In genomic region chr15:42345502-42345901, GRCh38 we compare ENCODE assay signal across 20 cellular contexts.
"Had no signal": no experiment of that assay in that cellular context is flagged by ENCODE, and none has a peak within 500 bp of the region (broad histone marks: within the 10 kb centered on the region; RNA-seq: fewer than 3 reads in every experiment).

No MANE protein-coding gene starts in this region.

- DNase-seq: erythroblast; heart left ventricle; hippocampal formation; left colon; left ventricle myocardium superior; mesendoderm; naive thymus-derived CD4-positive, alpha-beta T cell; nephron progenitor cell; sigmoid colon; stimulated activated CD4-positive, alpha-beta T cell treated with anti-CD3 and anti-CD28 coated beads, Interleukin-2, amount 100 ng/mL, for 48 hours; stimulated activated naive CD8-positive, alpha-beta T cell treated with anti-CD3 and anti-CD28 coated beads, Interleukin-15, Interleukin-2, amounts not matched to agents 100 U/mL and 50 U/mL, for 24 hours; thyroid gland had no signal

- H3K27ac Mint-ChIP-seq: dendritic cell treated with granulocyte-macrophage colony-stimulating factor and Interleukin-4, amounts not matched to agents 40 ng/mL and 50 ng/mL, for 4 days; nephron progenitor cell; stimulated activated effector memory CD8-positive, alpha-beta T cell treated with anti-CD3 and anti-CD28 coated beads, Interleukin-12 subunit alpha, Interleukin-12 subunit beta, amount 100 ng/mL, for 72 hours; type B pancreatic cell had no signal

- H3K9me3 ChIP-seq: heart left ventricle, sigmoid colon, suprapubic skin, thyroid gland, uterus had no signal

- H3K4me1 ChIP-seq: sigmoid colon, suprapubic skin, thyroid gland, uterus had no signal

- ATAC-seq: foreskin keratinocyte; left colon; naive thymus-derived CD4-positive, alpha-beta T cell; stimulated activated effector memory CD8-positive, alpha-beta T cell treated with anti-CD3 and anti-CD28 coated beads, Interleukin-12 subunit alpha, Interleukin-12 subunit beta, amount 100 ng/mL, for 72 hours; stimulated activated naive CD8-positive, alpha-beta T cell treated with anti-CD3 and anti-CD28 coated beads, Interleukin-15, Interleukin-2, amounts not matched to agents 100 U/mL and 50 U/mL, for 24 hours had no signal

- H3K4me3 Mint-ChIP-seq: dendritic cell treated with granulocyte-macrophage colony-stimulating factor and Interleukin-4, amounts not matched to agents 40 ng/mL and 50 ng/mL, for 4 days; naive thymus-derived CD4-positive, alpha-beta T cell; nephron progenitor cell; stimulated activated effector memory CD8-positive, alpha-beta T cell treated with anti-CD3 and anti-CD28 coated beads, Interleukin-12 subunit alpha, Interleukin-12 subunit beta, amount 100 ng/mL, for 72 hours; type B pancreatic cell had no signal

- H3K4me1 Mint-ChIP-seq: nephron progenitor cell; stimulated activated effector memory CD8-positive, alpha-beta T cell treated with anti-CD3 and anti-CD28 coated beads, Interleukin-12 subunit alpha, Interleukin-12 subunit beta, amount 100 ng/mL, for 72 hours had no signal

- H3K27me3 Mint-ChIP-seq: dendritic cell treated with granulocyte-macrophage colony-stimulating factor and Interleukin-4, amounts not matched to agents 40 ng/mL and 50 ng/mL, for 4 days; naive thymus-derived CD4-positive, alpha-beta T cell; type B pancreatic cell had no signal

- H3K9me3 Mint-ChIP-seq: dendritic cell treated with granulocyte-macrophage colony-stimulating factor and Interleukin-4, amounts not matched to agents 40 ng/mL and 50 ng/mL, for 4 days; nephron progenitor cell; stimulated activated effector memory CD8-positive, alpha-beta T cell treated with anti-CD3 and anti-CD28 coated beads, Interleukin-12 subunit alpha, Interleukin-12 subunit beta, amount 100 ng/mL, for 72 hours; type B pancreatic cell had no signal

- H3K27me3 ChIP-seq: foreskin keratinocyte, heart left ventricle, sigmoid colon, suprapubic skin, thyroid gland, uterus had no signal

- H3K4me2 ChIP-seq: smooth muscle cell had no signal

- H3K27ac ChIP-seq: foreskin keratinocyte, suprapubic skin, thyroid gland, uterus had no signal

- H3K4me3 ChIP-seq: heart left ventricle, lung, sigmoid colon, smooth muscle cell, suprapubic skin, thyroid gland, uterus had no signal

- H3K36me3 ChIP-seq: uterus had no signal
